8 cellular contexts compared by ENCODE assay signal in the genomic region with DNA sequence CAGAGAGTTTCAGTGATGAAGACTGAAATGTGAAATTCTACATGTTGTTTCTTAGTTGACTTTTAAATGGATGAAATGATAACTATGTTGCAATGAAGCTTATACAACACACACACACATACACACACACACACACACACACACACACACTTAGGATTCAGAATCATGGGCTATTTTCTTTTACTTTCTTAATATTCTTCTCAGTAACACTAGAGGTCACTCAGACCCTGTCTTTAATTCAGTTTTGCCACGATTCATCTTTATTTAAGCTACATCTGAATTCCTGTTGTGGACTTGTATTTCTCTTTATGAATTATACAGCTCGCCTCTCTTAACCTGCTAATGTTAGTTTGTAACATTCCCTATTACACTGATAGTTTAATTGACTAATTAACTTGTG.
DNase-seq lines count a peak whose midpoint lies in the region; TF ChIP-seq lines count a peak whose summit lies in the region.

No MANE protein-coding gene starts in this region.

- DNase-seq in AG09319 (ENCODE audit: extremely low read depth, low read depth) (peak; percentile 8), GM20000 (ENCODE audit: low spot score) (peak; percentile 55), NCI-H82 (lab: John Stamatoyannopoulos, UW) (peak; percentile 46), fibroblast of the aortic adventitia (ENCODE audit: low read depth) (peak; percentile 9), ecto neural progenitor cell (ENCODE audit: low spot score) (no peak), DMS79 treated with DMSO at 0.1 percent for 48 hours (lab: John Stamatoyannopoulos, UW) (no peak), NCI-H2029 treated with DMSO at 0.1 percent for 48 hours (lab: John Stamatoyannopoulos, UW) (no peak)
- DNase-seq in activated CD4-positive, alpha-beta T cell treated with anti-CD3 and anti-CD28 coated beads, Interleukin-2, amount 50 U/mL, for 48 hours = no peak

- TF ChIP-seq CTCF in AG09319 (IDR thresholded peaks at IDR 0.05; ENCODE audit: low read depth, low read length) (peak; percentile 29), GM20000 (IDR thresholded peaks at IDR 0.05; ENCODE audit: extremely low read depth, missing control alignments) (no peak), fibroblast of the aortic adventitia (IDR thresholded peaks at IDR 0.05; ENCODE audit: insufficient read depth, low read length) (no peak)

- H3K4me3 ChIP-seq in fibroblast of the aortic adventitia (ENCODE audit: low read depth, low read length) = no peak overlapping the region

Comparison
In these comparisons a context has a peak if more than half of its experiments do, and no peak if none do; other contexts are left out.
1. DNase-seq: peak in AG09319 (single experiment), GM20000 (single experiment), NCI-H82 (single experiment) and fibroblast of the aortic adventitia (single experiment); none in ecto neural progenitor cell (single experiment), DMS79 treated with DMSO at 0.1 percent for 48 hours (single experiment), NCI-H2029 treated with DMSO at 0.1 percent for 48 hours (single experiment) and activated CD4-positive, alpha-beta T cell treated with anti-CD3 and anti-CD28 coated beads, Interleukin-2, amount 50 U/mL, for 48 hours (0 of 2).